14 cellular contexts compared by ENCODE assay signal in the genomic region with DNA sequence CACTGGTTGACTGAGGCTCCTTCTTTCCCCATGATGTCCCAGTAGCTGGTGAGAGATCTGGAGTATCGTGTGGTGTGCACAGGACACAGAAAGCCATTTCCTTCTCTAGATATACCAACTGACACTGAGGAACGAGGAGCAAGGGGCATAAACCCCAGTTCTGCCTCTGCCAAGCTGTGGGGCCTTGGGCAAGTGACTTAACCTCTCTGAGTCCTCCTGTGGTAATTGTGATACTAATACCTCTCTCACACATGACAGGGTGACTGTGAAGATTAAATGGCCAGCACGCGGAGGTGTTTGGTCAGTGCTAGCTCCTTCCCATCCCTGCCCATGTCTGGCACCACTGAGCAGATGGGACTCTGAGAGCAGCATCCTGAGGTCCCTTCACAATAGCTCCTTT. TPM values are rescaled to one million over a fixed set of nuclear protein-coding genes. Genes with fewer than 3 reads are reported as not detected.
DNase-seq lines count a peak whose midpoint lies in the region; ATAC-seq and TF ChIP-seq lines count a peak whose summit lies in the region.
"Had no signal": no experiment of that assay in that cellular context is flagged by ENCODE, and none has a peak within 500 bp of the region (broad histone marks: within the 10 kb centered on the region; RNA-seq: fewer than 3 reads in every experiment).

No MANE protein-coding gene starts in this region.

- intact Hi-C loops in left lung (cut with DNase I) (no loop called here), vagina (cut with DNase I) (no loop called here), tibial artery (cut with DNase I; ENCODE audit: low total_unique reads) (no loop called here), aorta (cut with DNase I) (no loop called here)

- no peak overlapping the region for H3K4me3 ChIP-seq in left lung
- H3K4me3 ChIP-seq in skin epidermis, result no peak overlapping the region
- H3K4me3 ChIP-seq in vagina, result no peak overlapping the region
- H3K4me3 ChIP-seq in tibial artery, result no peak overlapping the region
- no peak overlapping the region for H3K4me3 ChIP-seq in aorta (ENCODE audit: low read length in 2 of 2)
- H3K4me3 ChIP-seq: BLaER1 treated with 17β-estradiol and CSF1 and Interleukin-3, amounts not matched to agents 10 nM and 100 nM; GM23338 had no signal

- no peak for TF ChIP-seq POLR2A in vagina (IDR thresholded peaks at IDR 0.05)

- H3K27ac ChIP-seq in VCaP (peak overlapping the region; percentile 89), left lung (peak overlapping the region; percentile 46 to 54), skin epidermis (peak overlapping the region in 14 of 21 experiments; percentile 11 to 83 (median 68)), vagina (peak overlapping the region; percentile 74), tibial artery (no peak overlapping the region), aorta (ENCODE audit: low read depth in 1 of 2, low read length in 2 of 2) (no peak overlapping the region)
- H3K27ac ChIP-seq: BLaER1 treated with 17β-estradiol and CSF1 and Interleukin-3, amounts not matched to agents 10 nM and 100 nM had no signal

- no peaks in the 10 kb centered on the region for H3K27me3 ChIP-seq in left lung
- H3K27me3 ChIP-seq in vagina, result no peaks in the 10 kb centered on the region
- no peaks in the 10 kb centered on the region for H3K27me3 ChIP-seq in tibial artery
- no peaks in the 10 kb centered on the region for H3K27me3 ChIP-seq in aorta (ENCODE audit: control insufficient read depth in 1 of 2, insufficient read depth in 2 of 2, low read length in 1 of 2)

- H3K4me1 ChIP-seq in left lung (peaks cover 3 to 14% of the 10 kb centered on the region in 2 donors), vagina (peaks cover 65% of the 10 kb centered on the region), tibial artery (peaks cover 0 to 24% (median 5%) of the 10 kb centered on the region in 4 donors), aorta (ENCODE audit: control insufficient read depth in 1 of 2, insufficient read depth in 2 of 2, low read length in 2 of 2) (no peaks in the 10 kb centered on the region)

- peak in 1 of 2 donors; percentile 19 for DNase-seq in left lung
- no peak for DNase-seq in vagina (ENCODE audit: extremely low spot score in 2 of 2)
- no peak for DNase-seq in tibial artery
- DNase-seq in aorta, result no peak
- DNase-seq in T-helper 1 cell, result no peak
- DNase-seq: CD8-positive, alpha-beta memory T cell; KG1; NCI-H1417 treated with DMSO at 0.1 percent for 48 hours; NCI-H187 treated with DMSO at 0.1 percent for 48 hours; NCI-H345 had no signal

- ATAC-seq in left lung, result no peak
- no peak for ATAC-seq in aorta (ENCODE audit: low FRiP score)
- ATAC-seq: GM23338 had no signal

- WGBS in aorta, 2 donors, result 92 to 94% methylated on average over 4 of the region's 4 CpGs

- TF ChIP-seq CTCF in VCaP (conservative IDR thresholded peaks at IDR 0.05) (no peak), left lung (IDR thresholded peaks at IDR 0.05) (no peak), vagina (IDR thresholded peaks at IDR 0.05) (no peak), tibial artery (IDR thresholded peaks at IDR 0.05) (no peak)

- H3K9me3 ChIP-seq in left lung (no peaks in the 10 kb centered on the region), vagina (no peaks in the 10 kb centered on the region), tibial artery (no peaks in the 10 kb centered on the region), aorta (ENCODE audit: control insufficient read depth, low read length) (no peaks in the 10 kb centered on the region)
- H3K9me3 ChIP-seq: BLaER1 treated with 17β-estradiol and CSF1 and Interleukin-3, amounts not matched to agents 10 nM and 100 nM had no signal

- H3K36me3 ChIP-seq in left lung (peaks cover 0 to 4% of the 10 kb centered on the region in 2 donors), vagina (peaks cover 0 to 9% of the 10 kb centered on the region in 2 donors), tibial artery (peaks cover 0 to 26% (median 25%) of the 10 kb centered on the region in 3 donors), aorta (ENCODE audit: control insufficient read depth in 1 of 2, insufficient read depth in 2 of 2, low read length in 1 of 2) (no peaks in the 10 kb centered on the region)
- H3K36me3 ChIP-seq: BLaER1 treated with 17β-estradiol and CSF1 and Interleukin-3, amounts not matched to agents 10 nM and 100 nM had no signal

RNA-seq across cellular contexts. Expression of gene TCEA3, which starts 26.3 kb away (rescaled TPM):
- 10 to 100 TPM; 28.3 to 43.2 TPM for total RNA-seq in left lung
- 26.5 TPM for total RNA-seq in vagina
- total RNA-seq in aorta, result 10 to 100 TPM; 25.7 to 51.3 TPM
- 10 to 100 TPM; 31.2 to 37.3 TPM for polyA plus RNA-seq in aorta
- total RNA-seq: GM23338 had no signal
- polyA plus RNA-seq: GM23338 had no signal

RNA-seq across cellular contexts. Expression of gene ASAP3, which starts 33.1 kb away (rescaled TPM):
- total RNA-seq in left lung (10 to 100 TPM; 35.2 to 43.7 TPM), vagina (79.1 TPM), aorta (10 to 100 TPM; 26.1 to 93.9 TPM)
- 10 to 100 TPM in 1 of 2 donors, 1 to 10 TPM in 1; 7.0 to 16.1 TPM for polyA plus RNA-seq in aorta

Comparison
In these comparisons a context has a peak if more than half of its experiments do, and no peak if none do; other contexts are left out.
1. H3K27ac ChIP-seq: peak in VCaP (single experiment), left lung (2 of 2), skin epidermis (14 of 21) and vagina (single experiment); none in tibial artery (0 of 2) and aorta (0 of 2).